ENCODE assay signal across 8 cellular contexts in genomic region chr12:55797068-55797467, GRCh38. TPM values are rescaled to one million over a fixed set of nuclear protein-coding genes. Genes with fewer than 3 reads are reported as not detected.
DNase-seq lines count a peak whose midpoint lies in the region; ATAC-seq and TF ChIP-seq lines count a peak whose summit lies in the region.

No MANE protein-coding gene starts in this region.

- no peaks in the 10 kb centered on the region for H3K27me3 Mint-ChIP-seq in stimulated activated naive CD8-positive, alpha-beta T cell treated with anti-CD3 and anti-CD28 coated beads, Interleukin-15, Interleukin-2, amounts not matched to agents 100 ng/mL and 50 ng/mL, for 24 hours
- no peaks in the 10 kb centered on the region for H3K27me3 Mint-ChIP-seq in stimulated activated naive CD8-positive, alpha-beta T cell treated with anti-CD3 and anti-CD28 coated beads, Interleukin-15, amount 100 ng/mL, for 72 hours

- H3K27ac ChIP-seq in dorsolateral prefrontal cortex (peak overlapping the region in 2 of 59 donors; percentile 7 to 11), esophagus squamous epithelium (no peak overlapping the region)

- intact Hi-C loops in dorsolateral prefrontal cortex (cut with DNase I), result loop anchor here (5.0 kb wide), 2 partner anchors 55 to 60 kb away; partner anchors contain the start of gene GDF11 (in 1 of the 2)
- intact Hi-C loops in mucosa of descending colon (cut with DNase I, micrococcal nuclease), result loop anchor here in 1 of 2 donors (10.0 kb wide), 1 partner anchor 52 kb away; the partner anchor contains the start of gene GDF11
- intact Hi-C loops in esophagus squamous epithelium (cut with DNase I), result no loop called here

- H3K27ac Mint-ChIP-seq in stimulated activated naive CD8-positive, alpha-beta T cell treated with anti-CD3 and anti-CD28 coated beads, Interleukin-15, Interleukin-2, amounts not matched to agents 100 ng/mL and 50 ng/mL, for 24 hours, result peak overlapping the region; percentile 43
- H3K27ac Mint-ChIP-seq in stimulated activated naive CD8-positive, alpha-beta T cell treated with anti-CD3 and anti-CD28 coated beads, Interleukin-15, amount 100 ng/mL, for 72 hours, result no peak overlapping the region

- H3K9me3 ChIP-seq in mucosa of descending colon, result no peaks in the 10 kb centered on the region
- no peaks in the 10 kb centered on the region for H3K9me3 ChIP-seq in esophagus squamous epithelium

- H3K4me3 Mint-ChIP-seq in stimulated activated naive CD8-positive, alpha-beta T cell treated with anti-CD3 and anti-CD28 coated beads, Interleukin-15, Interleukin-2, amounts not matched to agents 100 ng/mL and 50 ng/mL, for 24 hours, result no peak overlapping the region
- H3K4me3 Mint-ChIP-seq in stimulated activated naive CD8-positive, alpha-beta T cell treated with anti-CD3 and anti-CD28 coated beads, Interleukin-15, amount 100 ng/mL, for 72 hours, result no peak overlapping the region

- TF ChIP-seq CTCF in dorsolateral prefrontal cortex (IDR thresholded peaks at IDR 0.05 in 54 of 56, conservative IDR thresholded peaks at IDR 0.05 in 2 of 56; ENCODE audit: low read depth in 1 of 56, partially characterized antibody in 56 of 56) (peak in 55 of 56 donors; percentile 40 to 83 (median 60)), mucosa of descending colon (IDR thresholded peaks at IDR 0.05) (no peak), esophagus squamous epithelium (IDR thresholded peaks at IDR 0.05) (peak in 3 of 6 experiments; percentile 8 to 27 (median 22))

- 55 to 71% methylated on average over 5 of the region's 5 CpGs for WGBS in esophagus squamous epithelium, 2 donors

- no peak for DNase-seq in stimulated activated naive CD8-positive, alpha-beta T cell treated with anti-CD3 and anti-CD28 coated beads, Interleukin-15, amount 100 ng/mL, for 72 hours
- DNase-seq in NCI-H2227 treated with DMSO at 0.1 percent for 48 hours (lab: John Stamatoyannopoulos, UW) (peak; percentile 36), dorsolateral prefrontal cortex (peak in 2 of 10 donors; percentile 10 to 45), mucosa of descending colon (peak in 1 of 3 donors; percentile 49), esophagus squamous epithelium (lab: John Stamatoyannopoulos, UW) (no peak)

- H3K9me3 Mint-ChIP-seq in stimulated activated naive CD8-positive, alpha-beta T cell treated with anti-CD3 and anti-CD28 coated beads, Interleukin-15, Interleukin-2, amounts not matched to agents 100 ng/mL and 50 ng/mL, for 24 hours, result no peaks in the 10 kb centered on the region
- H3K9me3 Mint-ChIP-seq in stimulated activated naive CD8-positive, alpha-beta T cell treated with anti-CD3 and anti-CD28 coated beads, Interleukin-15, amount 100 ng/mL, for 72 hours, result no peaks in the 10 kb centered on the region

- H3K4me1 ChIP-seq in mucosa of descending colon (ENCODE audit: low read depth) (no peaks in the 10 kb centered on the region), esophagus squamous epithelium (no peaks in the 10 kb centered on the region)

- no peak for TF ChIP-seq POLR2A in esophagus squamous epithelium (IDR thresholded peaks at IDR 0.05)

- no peaks in the 10 kb centered on the region for H3K36me3 ChIP-seq in mucosa of descending colon (ENCODE audit: low read depth)
- H3K36me3 ChIP-seq in esophagus squamous epithelium, result peaks cover 8 to 100% (median 25%) of the 10 kb centered on the region in 3 donors

- peaks cover 3% of the 10 kb centered on the region for H3K4me1 Mint-ChIP-seq in stimulated activated naive CD8-positive, alpha-beta T cell treated with anti-CD3 and anti-CD28 coated beads, Interleukin-15, Interleukin-2, amounts not matched to agents 100 ng/mL and 50 ng/mL, for 24 hours (ENCODE audit: low read depth)
- H3K4me1 Mint-ChIP-seq in stimulated activated naive CD8-positive, alpha-beta T cell treated with anti-CD3 and anti-CD28 coated beads, Interleukin-15, amount 100 ng/mL, for 72 hours, result peaks cover 22% of the 10 kb centered on the region

- no peak overlapping the region for H3K4me3 ChIP-seq in dorsolateral prefrontal cortex
- no peak overlapping the region for H3K4me3 ChIP-seq in mucosa of descending colon
- no peak overlapping the region for H3K4me3 ChIP-seq in esophagus squamous epithelium

- no peak for ATAC-seq in stimulated activated naive CD8-positive, alpha-beta T cell treated with anti-CD3 and anti-CD28 coated beads, Interleukin-15, amount 100 ng/mL, for 72 hours
- ATAC-seq in mucosa of descending colon (peak; percentile 66), GM21423 (IDR thresholded peaks at IDR 0.05; ENCODE audit: unreplicated experiment) (no peak), HG03025 (IDR thresholded peaks at IDR 0.05; ENCODE audit: low FRiP score, unreplicated experiment) (no peak)

- H3K36me3 Mint-ChIP-seq in stimulated activated naive CD8-positive, alpha-beta T cell treated with anti-CD3 and anti-CD28 coated beads, Interleukin-15, Interleukin-2, amounts not matched to agents 100 ng/mL and 50 ng/mL, for 24 hours (ENCODE audit: low read depth), result peaks cover 70% of the 10 kb centered on the region

- H3K27me3 ChIP-seq in dorsolateral prefrontal cortex (no peaks in the 10 kb centered on the region), esophagus squamous epithelium (no peaks in the 10 kb centered on the region)

RNA-seq across cellular contexts. Expression of gene SARNP, which starts 20.5 kb away (rescaled TPM):
- 10 to 100 TPM; 26.4 to 54.1 (median 39.1) TPM for total RNA-seq in dorsolateral prefrontal cortex
- 10 to 100 TPM; 38.7 to 45.9 (median 41.3) TPM for total RNA-seq in mucosa of descending colon
- total RNA-seq in esophagus squamous epithelium, result 10 to 100 TPM; 22.6 to 60.1 (median 53.7) TPM

RNA-seq across cellular contexts. Expression of gene ORMDL2, which starts 20.8 kb away (rescaled TPM):
- total RNA-seq in dorsolateral prefrontal cortex (10 to 100 TPM in 89 of 120 experiments, 1 to 10 TPM in 31; 5.9 to 21.8 (median 11.6) TPM), mucosa of descending colon (10 to 100 TPM; 42.1 to 97.8 (median 74.2) TPM), esophagus squamous epithelium (10 to 100 TPM; 29.9 to 31.9 (median 31.1) TPM)

RNA-seq across cellular contexts. Expression of gene DNAJC14, which starts 32.3 kb away (rescaled TPM):
- total RNA-seq in dorsolateral prefrontal cortex, result 10 to 100 TPM; 16.1 to 31.4 (median 24.8) TPM
- 10 to 100 TPM; 26.6 to 30.8 (median 27.7) TPM for total RNA-seq in mucosa of descending colon
- 10 to 100 TPM; 15.3 to 30.2 (median 19.9) TPM for total RNA-seq in esophagus squamous epithelium

RNA-seq across cellular contexts. Expression of gene MMP19, which starts 45.7 kb away (rescaled TPM):
- total RNA-seq in dorsolateral prefrontal cortex (1 to 10 TPM in 9 of 120 experiments, under 1 TPM in 32, not detected in 79; 0.14 to 4.6 (median 0.50) TPM), mucosa of descending colon (1 to 10 TPM; 1.7 to 6.6 (median 5.0) TPM), esophagus squamous epithelium (1 to 10 TPM; 1.5 to 3.1 (median 1.8) TPM)

RNA-seq across cellular contexts. Expression of gene GDF11, which starts 54.1 kb away (rescaled TPM):
- 10 to 100 TPM; 11.9 to 63.8 (median 21.4) TPM for total RNA-seq in dorsolateral prefrontal cortex
- total RNA-seq in mucosa of descending colon, result 10 to 100 TPM in 1 of 3 donors, 1 to 10 TPM in 2; 1.0 to 13.8 (median 2.8) TPM
- 1 to 10 TPM in 3 of 4 donors, under 1 TPM in 1; 0.19 to 1.9 (median 1.5) TPM for total RNA-seq in esophagus squamous epithelium
